ENCODE assay signal across 1 cellular context in the genomic region with DNA sequence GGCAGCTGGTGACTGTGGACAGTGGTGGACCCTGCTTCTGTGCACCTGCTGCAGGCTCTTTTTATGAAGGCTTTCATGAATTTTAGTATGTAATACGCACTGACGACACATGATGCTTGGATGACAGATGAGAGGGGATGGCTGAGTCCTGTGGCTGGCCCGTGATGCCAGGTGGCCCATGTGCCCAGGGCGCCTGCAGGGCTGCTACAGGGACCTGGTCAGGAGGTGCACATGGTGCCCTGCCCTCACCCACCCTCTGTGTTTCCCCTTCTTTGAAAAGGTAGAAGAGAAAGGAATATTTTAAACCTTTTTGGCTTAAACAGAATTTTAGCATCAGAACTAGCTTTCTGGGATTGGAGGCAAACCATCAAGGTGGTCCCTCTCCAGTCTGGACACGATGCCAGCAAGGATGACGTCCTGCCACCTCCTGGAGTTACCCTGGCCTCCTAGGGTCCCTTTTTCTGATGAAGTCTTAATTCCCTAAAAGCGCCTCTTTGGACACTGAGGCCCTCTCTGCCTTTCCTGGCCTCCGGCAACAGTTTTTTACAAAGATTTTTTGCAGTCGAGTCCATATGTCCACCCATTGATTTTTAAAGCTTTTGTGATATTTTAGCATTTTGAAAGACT.
A peak's percentile ranks its signal among the peaks of the same experiment; 100 is the strongest.
TF ChIP-seq lines count a peak whose summit lies in the region.

No MANE protein-coding gene starts in this region.

TF ChIP-seq in K562, 482 proteins besides CTCF, POLR2A, EP300 and RAD21 (continues in another document):
- TF ChIP-seq, protein P1, sequence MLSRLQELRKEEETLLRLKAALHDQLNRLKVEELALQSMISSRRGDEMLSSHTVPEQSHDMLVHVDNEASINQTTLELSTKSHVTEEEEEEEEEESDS (CRISPR knock-in tag; IDR thresholded peaks at IDR 0.05), result no peak
- TF ChIP-seq SMC3 (conservative IDR thresholded peaks at IDR 0.05; ENCODE audit: insufficient read depth, low read depth, low read length) (0 out of 2 replicates have a peak, but pooled peaks have one; percentile 4), PHTF2 (CRISPR knock-in tag; IDR thresholded peaks at IDR 0.05) (0 out of 2 replicates have a peak, but pooled peaks have one; percentile 6), NR4A1 (CRISPR knock-in tag; IDR thresholded peaks at IDR 0.05) (no peak), NR4A1 (tag; IDR thresholded peaks at IDR 0.05) (no peak), ZNF282 (CRISPR knock-in tag; IDR thresholded peaks at IDR 0.05) (no peak), TAF15 (IDR thresholded peaks at IDR 0.05; ENCODE audit: low read depth, low read length) (no peak), KAT8 (IDR thresholded peaks at IDR 0.05; ENCODE audit: low read depth) (no peak), NR2C2 (CRISPR knock-in tag; IDR thresholded peaks at IDR 0.05) (no peak), NR2C2 (tag; IDR thresholded peaks at IDR 0.05) (no peak), ZNF174 (CRISPR knock-in tag; IDR thresholded peaks at IDR 0.05) (no peak), TCFL5 (CRISPR knock-in tag; conservative IDR thresholded peaks at IDR 0.05) (no peak), FOXK1 (CRISPR knock-in tag; IDR thresholded peaks at IDR 0.05; ENCODE audit: borderline replicate concordance) (no peak), ZNF175 (CRISPR knock-in tag; IDR thresholded peaks at IDR 0.05; ENCODE audit: low read depth) (no peak), NFATC3 (IDR thresholded peaks at IDR 0.05) (peak; percentile 32; the same call in 1 of the 2 replicates), SIN3B (IDR thresholded peaks at IDR 0.05; ENCODE audit: low read depth) (no peak), SRF (CRISPR knock-in tag; IDR thresholded peaks at IDR 0.05) (no peak), CHD4 (IDR thresholded peaks at IDR 0.05; ENCODE audit: insufficient read depth, insufficient replicate concordance, low read depth, low read length, poor library complexity, severe bottlenecking) (no peak), FOXK2 (conservative IDR thresholded peaks at IDR 0.05 in 1 of 2, IDR thresholded peaks at IDR 0.05 in 1 of 2; ENCODE audit: low read depth in 2 of 2) (no peak), ARHGAP35 (IDR thresholded peaks at IDR 0.05; ENCODE audit: partially characterized antibody) (no peak), NFIC (IDR thresholded peaks at IDR 0.05) (no peak), ZNF668 (CRISPR knock-in tag; IDR thresholded peaks at IDR 0.05) (no peak), ZNF124 (CRISPR knock-in tag; IDR thresholded peaks at IDR 0.05) (no peak), GABPA (tag; conservative IDR thresholded peaks at IDR 0.05; ENCODE audit: low read depth) (no peak), ZNF239 (CRISPR knock-in tag; IDR thresholded peaks at IDR 0.05) (no peak), RBM25 (IDR thresholded peaks at IDR 0.05; ENCODE audit: low read depth, low read length, severe bottlenecking) (no peak), SRSF3 (IDR thresholded peaks at IDR 0.05; ENCODE audit: insufficient read depth, low read length) (no peak), FOSL1 (tag; conservative IDR thresholded peaks at IDR 0.05) (no peak), RFX1 (IDR thresholded peaks at IDR 0.05) (no peak), SIX5 (IDR thresholded peaks at IDR 0.05; ENCODE audit: borderline replicate concordance in 1 of 2, insufficient read depth in 1 of 2, low read depth in 1 of 2, low read length in 2 of 2) (no peak), ZNF347 (CRISPR knock-in tag; IDR thresholded peaks at IDR 0.05; ENCODE audit: low read depth) (no peak; the same call in 1 of the 2 replicates), MIER1 (IDR thresholded peaks at IDR 0.05; ENCODE audit: low read depth) (no peak), TCF7L2 (IDR thresholded peaks at IDR 0.05; ENCODE audit: low read depth, low read length) (no peak; the same call in 1 of the 2 replicates), BRD4 (IDR thresholded peaks at IDR 0.05) (no peak), NRF1 (conservative IDR thresholded peaks at IDR 0.05 in 1 of 2, IDR thresholded peaks at IDR 0.05 in 1 of 2) (no peak), GABPB2 (CRISPR knock-in tag; conservative IDR thresholded peaks at IDR 0.05) (no peak), U2AF1 (optimal IDR thresholded peaks at IDR 0.05; ENCODE audit: low read depth, low read length) (no peak), PCBP2 (IDR thresholded peaks at IDR 0.05; ENCODE audit: low read depth, low read length, poor library complexity, severe bottlenecking) (no peak)
- TF ChIP-seq, protein P2, sequence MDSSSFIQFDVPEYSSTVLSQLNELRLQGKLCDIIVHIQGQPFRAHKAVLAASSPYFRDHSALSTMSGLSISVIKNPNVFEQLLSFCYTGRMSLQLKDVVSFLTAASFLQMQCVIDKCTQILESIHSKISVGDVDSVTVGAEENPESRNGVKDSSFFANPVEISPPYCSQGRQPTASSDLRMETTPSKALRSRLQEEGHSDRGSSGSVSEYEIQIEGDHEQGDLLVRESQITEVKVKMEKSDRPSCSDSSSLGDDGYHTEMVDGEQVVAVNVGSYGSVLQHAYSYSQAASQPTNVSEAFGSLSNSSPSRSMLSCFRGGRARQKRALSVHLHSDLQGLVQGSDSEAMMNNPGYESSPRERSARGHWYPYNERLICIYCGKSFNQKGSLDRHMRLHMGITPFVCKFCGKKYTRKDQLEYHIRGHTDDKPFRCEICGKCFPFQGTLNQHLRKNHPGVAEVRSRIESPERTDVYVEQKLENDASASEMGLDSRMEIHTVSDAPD (CRISPR knock-in tag; IDR thresholded peaks at IDR 0.05), result 0 out of 2 replicates have a peak, but pooled peaks have one; percentile 19
- TF ChIP-seq, protein P3, sequence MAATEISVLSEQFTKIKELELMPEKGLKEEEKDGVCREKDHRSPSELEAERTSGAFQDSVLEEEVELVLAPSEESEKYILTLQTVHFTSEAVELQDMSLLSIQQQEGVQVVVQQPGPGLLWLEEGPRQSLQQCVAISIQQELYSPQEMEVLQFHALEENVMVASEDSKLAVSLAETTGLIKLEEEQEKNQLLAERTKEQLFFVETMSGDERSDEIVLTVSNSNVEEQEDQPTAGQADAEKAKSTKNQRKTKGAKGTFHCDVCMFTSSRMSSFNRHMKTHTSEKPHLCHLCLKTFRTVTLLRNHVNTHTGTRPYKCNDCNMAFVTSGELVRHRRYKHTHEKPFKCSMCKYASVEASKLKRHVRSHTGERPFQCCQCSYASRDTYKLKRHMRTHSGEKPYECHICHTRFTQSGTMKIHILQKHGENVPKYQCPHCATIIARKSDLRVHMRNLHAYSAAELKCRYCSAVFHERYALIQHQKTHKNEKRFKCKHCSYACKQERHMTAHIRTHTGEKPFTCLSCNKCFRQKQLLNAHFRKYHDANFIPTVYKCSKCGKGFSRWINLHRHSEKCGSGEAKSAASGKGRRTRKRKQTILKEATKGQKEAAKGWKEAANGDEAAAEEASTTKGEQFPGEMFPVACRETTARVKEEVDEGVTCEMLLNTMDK (IDR thresholded peaks at IDR 0.05; ENCODE audit: borderline replicate concordance, insufficient read depth, low read depth, low read length, poor library complexity, severe bottlenecking), result no peak
- TF ChIP-seq, protein P4, sequence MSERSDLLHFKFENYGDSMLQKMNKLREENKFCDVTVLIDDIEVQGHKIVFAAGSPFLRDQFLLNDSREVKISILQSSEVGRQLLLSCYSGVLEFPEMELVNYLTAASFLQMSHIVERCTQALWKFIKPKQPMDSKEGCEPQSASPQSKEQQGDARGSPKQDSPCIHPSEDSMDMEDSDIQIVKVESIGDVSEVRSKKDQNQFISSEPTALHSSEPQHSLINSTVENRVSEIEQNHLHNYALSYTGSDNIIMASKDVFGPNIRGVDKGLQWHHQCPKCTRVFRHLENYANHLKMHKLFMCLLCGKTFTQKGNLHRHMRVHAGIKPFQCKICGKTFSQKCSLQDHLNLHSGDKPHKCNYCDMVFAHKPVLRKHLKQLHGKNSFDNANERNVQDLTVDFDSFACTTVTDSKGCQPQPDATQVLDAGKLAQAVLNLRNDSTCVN (CRISPR knock-in tag; IDR thresholded peaks at IDR 0.05), result no peak
- TF ChIP-seq, protein P5, sequence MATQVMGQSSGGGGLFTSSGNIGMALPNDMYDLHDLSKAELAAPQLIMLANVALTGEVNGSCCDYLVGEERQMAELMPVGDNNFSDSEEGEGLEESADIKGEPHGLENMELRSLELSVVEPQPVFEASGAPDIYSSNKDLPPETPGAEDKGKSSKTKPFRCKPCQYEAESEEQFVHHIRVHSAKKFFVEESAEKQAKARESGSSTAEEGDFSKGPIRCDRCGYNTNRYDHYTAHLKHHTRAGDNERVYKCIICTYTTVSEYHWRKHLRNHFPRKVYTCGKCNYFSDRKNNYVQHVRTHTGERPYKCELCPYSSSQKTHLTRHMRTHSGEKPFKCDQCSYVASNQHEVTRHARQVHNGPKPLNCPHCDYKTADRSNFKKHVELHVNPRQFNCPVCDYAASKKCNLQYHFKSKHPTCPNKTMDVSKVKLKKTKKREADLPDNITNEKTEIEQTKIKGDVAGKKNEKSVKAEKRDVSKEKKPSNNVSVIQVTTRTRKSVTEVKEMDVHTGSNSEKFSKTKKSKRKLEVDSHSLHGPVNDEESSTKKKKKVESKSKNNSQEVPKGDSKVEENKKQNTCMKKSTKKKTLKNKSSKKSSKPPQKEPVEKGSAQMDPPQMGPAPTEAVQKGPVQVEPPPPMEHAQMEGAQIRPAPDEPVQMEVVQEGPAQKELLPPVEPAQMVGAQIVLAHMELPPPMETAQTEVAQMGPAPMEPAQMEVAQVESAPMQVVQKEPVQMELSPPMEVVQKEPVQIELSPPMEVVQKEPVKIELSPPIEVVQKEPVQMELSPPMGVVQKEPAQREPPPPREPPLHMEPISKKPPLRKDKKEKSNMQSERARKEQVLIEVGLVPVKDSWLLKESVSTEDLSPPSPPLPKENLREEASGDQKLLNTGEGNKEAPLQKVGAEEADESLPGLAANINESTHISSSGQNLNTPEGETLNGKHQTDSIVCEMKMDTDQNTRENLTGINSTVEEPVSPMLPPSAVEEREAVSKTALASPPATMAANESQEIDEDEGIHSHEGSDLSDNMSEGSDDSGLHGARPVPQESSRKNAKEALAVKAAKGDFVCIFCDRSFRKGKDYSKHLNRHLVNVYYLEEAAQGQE (CRISPR knock-in tag; IDR thresholded peaks at IDR 0.05; ENCODE audit: low read depth), result no peak
- TF ChIP-seq, protein P6, sequence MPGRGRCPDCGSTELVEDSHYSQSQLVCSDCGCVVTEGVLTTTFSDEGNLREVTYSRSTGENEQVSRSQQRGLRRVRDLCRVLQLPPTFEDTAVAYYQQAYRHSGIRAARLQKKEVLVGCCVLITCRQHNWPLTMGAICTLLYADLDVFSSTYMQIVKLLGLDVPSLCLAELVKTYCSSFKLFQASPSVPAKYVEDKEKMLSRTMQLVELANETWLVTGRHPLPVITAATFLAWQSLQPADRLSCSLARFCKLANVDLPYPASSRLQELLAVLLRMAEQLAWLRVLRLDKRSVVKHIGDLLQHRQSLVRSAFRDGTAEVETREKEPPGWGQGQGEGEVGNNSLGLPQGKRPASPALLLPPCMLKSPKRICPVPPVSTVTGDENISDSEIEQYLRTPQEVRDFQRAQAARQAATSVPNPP (IDR thresholded peaks at IDR 0.05; ENCODE audit: borderline replicate concordance, insufficient read depth, insufficient read length), result no peak
- TF ChIP-seq, protein P7, sequence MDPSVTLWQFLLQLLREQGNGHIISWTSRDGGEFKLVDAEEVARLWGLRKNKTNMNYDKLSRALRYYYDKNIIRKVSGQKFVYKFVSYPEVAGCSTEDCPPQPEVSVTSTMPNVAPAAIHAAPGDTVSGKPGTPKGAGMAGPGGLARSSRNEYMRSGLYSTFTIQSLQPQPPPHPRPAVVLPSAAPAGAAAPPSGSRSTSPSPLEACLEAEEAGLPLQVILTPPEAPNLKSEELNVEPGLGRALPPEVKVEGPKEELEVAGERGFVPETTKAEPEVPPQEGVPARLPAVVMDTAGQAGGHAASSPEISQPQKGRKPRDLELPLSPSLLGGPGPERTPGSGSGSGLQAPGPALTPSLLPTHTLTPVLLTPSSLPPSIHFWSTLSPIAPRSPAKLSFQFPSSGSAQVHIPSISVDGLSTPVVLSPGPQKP (CRISPR knock-in tag; IDR thresholded peaks at IDR 0.05), result no peak
- TF ChIP-seq, protein P8, sequence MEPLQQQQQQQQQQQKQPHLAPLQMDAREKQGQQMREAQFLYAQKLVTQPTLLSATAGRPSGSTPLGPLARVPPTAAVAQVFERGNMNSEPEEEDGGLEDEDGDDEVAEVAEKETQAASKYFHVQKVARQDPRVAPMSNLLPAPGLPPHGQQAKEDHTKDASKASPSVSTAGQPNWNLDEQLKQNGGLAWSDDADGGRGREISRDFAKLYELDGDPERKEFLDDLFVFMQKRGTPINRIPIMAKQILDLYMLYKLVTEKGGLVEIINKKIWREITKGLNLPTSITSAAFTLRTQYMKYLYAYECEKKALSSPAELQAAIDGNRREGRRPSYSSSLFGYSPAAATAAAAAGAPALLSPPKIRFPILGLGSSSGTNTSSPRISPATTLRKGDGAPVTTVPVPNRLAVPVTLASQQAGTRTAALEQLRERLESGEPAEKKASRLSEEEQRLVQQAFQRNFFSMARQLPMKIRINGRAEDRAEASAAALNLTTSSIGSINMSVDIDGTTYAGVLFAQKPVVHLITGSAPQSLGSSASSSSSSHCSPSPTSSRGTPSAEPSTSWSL (CRISPR knock-in tag; IDR thresholded peaks at IDR 0.05; ENCODE audit: borderline replicate concordance), result no peak
- TF ChIP-seq, protein P9, sequence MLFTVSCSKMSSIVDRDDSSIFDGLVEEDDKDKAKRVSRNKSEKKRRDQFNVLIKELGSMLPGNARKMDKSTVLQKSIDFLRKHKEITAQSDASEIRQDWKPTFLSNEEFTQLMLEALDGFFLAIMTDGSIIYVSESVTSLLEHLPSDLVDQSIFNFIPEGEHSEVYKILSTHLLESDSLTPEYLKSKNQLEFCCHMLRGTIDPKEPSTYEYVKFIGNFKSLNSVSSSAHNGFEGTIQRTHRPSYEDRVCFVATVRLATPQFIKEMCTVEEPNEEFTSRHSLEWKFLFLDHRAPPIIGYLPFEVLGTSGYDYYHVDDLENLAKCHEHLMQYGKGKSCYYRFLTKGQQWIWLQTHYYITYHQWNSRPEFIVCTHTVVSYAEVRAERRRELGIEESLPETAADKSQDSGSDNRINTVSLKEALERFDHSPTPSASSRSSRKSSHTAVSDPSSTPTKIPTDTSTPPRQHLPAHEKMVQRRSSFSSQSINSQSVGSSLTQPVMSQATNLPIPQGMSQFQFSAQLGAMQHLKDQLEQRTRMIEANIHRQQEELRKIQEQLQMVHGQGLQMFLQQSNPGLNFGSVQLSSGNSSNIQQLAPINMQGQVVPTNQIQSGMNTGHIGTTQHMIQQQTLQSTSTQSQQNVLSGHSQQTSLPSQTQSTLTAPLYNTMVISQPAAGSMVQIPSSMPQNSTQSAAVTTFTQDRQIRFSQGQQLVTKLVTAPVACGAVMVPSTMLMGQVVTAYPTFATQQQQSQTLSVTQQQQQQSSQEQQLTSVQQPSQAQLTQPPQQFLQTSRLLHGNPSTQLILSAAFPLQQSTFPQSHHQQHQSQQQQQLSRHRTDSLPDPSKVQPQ (CRISPR knock-in tag; IDR thresholded peaks at IDR 0.05; ENCODE audit: borderline replicate concordance), result no peak
- TF ChIP-seq, protein P10, sequence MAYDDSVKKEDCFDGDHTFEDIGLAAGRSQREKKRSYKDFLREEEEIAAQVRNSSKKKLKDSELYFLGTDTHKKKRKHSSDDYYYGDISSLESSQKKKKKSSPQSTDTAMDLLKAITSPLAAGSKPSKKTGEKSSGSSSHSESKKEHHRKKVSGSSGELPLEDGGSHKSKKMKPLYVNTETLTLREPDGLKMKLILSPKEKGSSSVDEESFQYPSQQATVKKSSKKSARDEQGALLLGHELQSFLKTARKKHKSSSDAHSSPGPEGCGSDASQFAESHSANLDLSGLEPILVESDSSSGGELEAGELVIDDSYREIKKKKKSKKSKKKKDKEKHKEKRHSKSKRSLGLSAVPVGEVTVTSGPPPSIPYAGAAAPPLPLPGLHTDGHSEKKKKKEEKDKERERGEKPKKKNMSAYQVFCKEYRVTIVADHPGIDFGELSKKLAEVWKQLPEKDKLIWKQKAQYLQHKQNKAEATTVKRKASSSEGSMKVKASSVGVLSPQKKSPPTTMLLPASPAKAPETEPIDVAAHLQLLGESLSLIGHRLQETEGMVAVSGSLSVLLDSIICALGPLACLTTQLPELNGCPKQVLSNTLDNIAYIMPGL (CRISPR knock-in tag; IDR thresholded peaks at IDR 0.05), result no peak
